Comparison of ENCODE assay signal across 1 cellular context in the genomic region with DNA sequence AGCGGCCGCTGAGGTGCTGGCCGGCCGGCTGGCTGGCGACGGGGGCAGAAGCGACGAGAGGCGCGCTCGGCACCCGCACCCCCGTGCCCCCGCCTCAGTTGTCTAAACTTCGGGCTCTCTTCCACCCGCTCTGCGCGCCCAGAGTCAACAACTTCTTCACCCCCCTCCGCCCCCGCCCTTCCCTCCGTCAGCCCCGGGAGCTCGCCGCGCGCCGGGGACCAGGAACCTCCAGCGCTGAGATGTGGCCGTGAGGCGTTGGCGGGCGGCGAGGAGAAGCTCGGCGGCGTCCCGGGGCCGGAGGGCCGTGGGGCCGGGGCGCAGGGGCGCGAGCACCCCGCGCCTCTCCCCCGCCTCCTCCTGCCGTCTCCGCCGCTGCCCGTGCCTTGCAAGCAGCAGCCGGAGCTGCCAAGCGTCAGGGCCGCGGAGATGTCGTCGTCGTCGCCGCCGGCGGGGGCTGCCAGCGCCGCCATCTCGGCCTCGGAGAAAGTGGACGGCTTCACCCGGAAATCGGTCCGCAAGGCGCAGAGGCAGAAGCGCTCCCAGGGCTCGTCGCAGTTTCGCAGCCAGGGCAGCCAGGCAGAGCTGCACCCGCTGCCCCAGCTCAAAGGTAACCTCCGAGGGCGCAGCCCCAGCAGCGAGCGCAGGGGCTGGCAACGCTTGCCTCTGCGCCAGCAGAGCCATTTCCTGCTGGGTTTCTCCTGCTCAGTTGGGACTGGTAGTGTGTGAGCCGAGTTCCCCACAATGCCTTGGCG.
TF ChIP-seq lines count a peak whose summit lies in the region.

No MANE protein-coding gene starts in this region.

TF ChIP-seq in K562, 482 proteins besides CTCF, POLR2A, EP300 and RAD21 (continued from another document and continues in another):
- TF ChIP-seq, protein P1, sequence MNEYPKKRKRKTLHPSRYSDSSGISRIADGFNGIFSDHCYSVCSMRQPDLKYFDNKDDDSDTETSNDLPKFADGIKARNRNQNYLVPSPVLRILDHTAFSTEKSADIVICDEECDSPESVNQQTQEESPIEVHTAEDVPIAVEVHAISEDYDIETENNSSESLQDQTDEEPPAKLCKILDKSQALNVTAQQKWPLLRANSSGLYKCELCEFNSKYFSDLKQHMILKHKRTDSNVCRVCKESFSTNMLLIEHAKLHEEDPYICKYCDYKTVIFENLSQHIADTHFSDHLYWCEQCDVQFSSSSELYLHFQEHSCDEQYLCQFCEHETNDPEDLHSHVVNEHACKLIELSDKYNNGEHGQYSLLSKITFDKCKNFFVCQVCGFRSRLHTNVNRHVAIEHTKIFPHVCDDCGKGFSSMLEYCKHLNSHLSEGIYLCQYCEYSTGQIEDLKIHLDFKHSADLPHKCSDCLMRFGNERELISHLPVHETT (CRISPR knock-in tag; conservative IDR thresholded peaks at IDR 0.05 in 1 of 2, IDR thresholded peaks at IDR 0.05 in 1 of 2) = 0 out of 4 replicates have a peak, but pooled peaks of 1 of the 2 experiments have one; percentile 35
- TF ChIP-seq POLR2G (IDR thresholded peaks at IDR 0.05; ENCODE audit: low read depth, low read length) (peak; percentile 75), KDM5B (IDR thresholded peaks at IDR 0.05; ENCODE audit: insufficient replicate concordance, low read depth, low read length) (peak; percentile 4), TAF7 (tag; IDR thresholded peaks at IDR 0.05) (peak; percentile 42; the same call in 1 of the 2 replicates), NCOA6 (IDR thresholded peaks at IDR 0.05) (peak; percentile 13; the same call in 1 of the 2 replicates), KAT7 (CRISPR knock-in tag; IDR thresholded peaks at IDR 0.05; ENCODE audit: borderline replicate concordance) (peak; percentile 11; the same call in 1 of the 2 replicates), RBM17 (IDR thresholded peaks at IDR 0.05; ENCODE audit: borderline replicate concordance, low read depth, low read length) (no peak), RBBP5 (IDR thresholded peaks at IDR 0.05; ENCODE audit: borderline replicate concordance, insufficient read depth, low read length, poor library complexity, severe bottlenecking) (peak; percentile 98), PTTG1 (tag; IDR thresholded peaks at IDR 0.05; ENCODE audit: low read depth) (no peak), EWSR1 (IDR thresholded peaks at IDR 0.05; ENCODE audit: borderline replicate concordance, low read depth, partially characterized antibody) (no peak), SAP30 (IDR thresholded peaks at IDR 0.05; ENCODE audit: borderline replicate concordance, insufficient read depth, low read depth, low read length, poor library complexity, severe bottlenecking) (peak; percentile 75), ZNF76 (CRISPR knock-in tag; IDR thresholded peaks at IDR 0.05; ENCODE audit: borderline replicate concordance) (0 out of 2 replicates have a peak, but pooled peaks have one; percentile 64), SIN3A (IDR thresholded peaks at IDR 0.05; ENCODE audit: borderline replicate concordance in 2 of 2, control insufficient read depth in 1 of 2, low read depth in 2 of 2, low read length in 2 of 2) (0 out of 4 replicates have a peak, but pooled peaks of 1 of the 2 experiments have one; percentile 5), KDM2B (CRISPR knock-in tag; IDR thresholded peaks at IDR 0.05) (0 out of 2 replicates have a peak, but pooled peaks have one; percentile 6), MYC (IDR thresholded peaks at IDR 0.05; ENCODE audit: low read depth, low read length) (no peak), MYC (CRISPR knock-in tag; IDR thresholded peaks at IDR 0.05; ENCODE audit: borderline replicate concordance, low read depth) (0 out of 2 replicates have a peak, but pooled peaks have one; percentile 43), GATAD2A (IDR thresholded peaks at IDR 0.05) (no peak), FOXA3 (CRISPR knock-in tag; conservative IDR thresholded peaks at IDR 0.05 in 1 of 2, IDR thresholded peaks at IDR 0.05 in 1 of 2) (peak in 1 of 2 experiments; percentile 48; a peak in 1 of 4 replicates), SAFB (IDR thresholded peaks at IDR 0.05; ENCODE audit: borderline replicate concordance, low read depth, low read length) (peak; percentile 62; the same call in 1 of the 2 replicates), CEBPG (CRISPR knock-in tag; IDR thresholded peaks at IDR 0.05) (no peak), CEBPG (tag; conservative IDR thresholded peaks at IDR 0.05 in 1 of 2, IDR thresholded peaks at IDR 0.05 in 1 of 2) (0 out of 4 replicates have a peak, but pooled peaks of 1 of the 2 experiments have one; percentile 35), TCF7 (IDR thresholded peaks at IDR 0.05; ENCODE audit: borderline replicate concordance) (0 out of 2 replicates have a peak, but pooled peaks have one; percentile 39), HMG20A (CRISPR knock-in tag; conservative IDR thresholded peaks at IDR 0.05) (no peak), ERF (CRISPR knock-in tag; IDR thresholded peaks at IDR 0.05) (peak; percentile 78; the same call in 1 of the 2 replicates), CXXC5 (CRISPR knock-in tag; IDR thresholded peaks at IDR 0.05) (peak; percentile 45; the same call in 1 of the 2 replicates), ZBTB17 (CRISPR knock-in tag; IDR thresholded peaks at IDR 0.05) (0 out of 2 replicates have a peak, but pooled peaks have one; percentile 48), GATA2 (CRISPR knock-in tag; IDR thresholded peaks at IDR 0.05) (no peak), ZNF121 (CRISPR knock-in tag; conservative IDR thresholded peaks at IDR 0.05) (no peak), PHF8 (IDR thresholded peaks at IDR 0.05; ENCODE audit: borderline replicate concordance, low read length) (peak; percentile 43; the same call in 1 of the 2 replicates)
- TF ChIP-seq, protein P2, sequence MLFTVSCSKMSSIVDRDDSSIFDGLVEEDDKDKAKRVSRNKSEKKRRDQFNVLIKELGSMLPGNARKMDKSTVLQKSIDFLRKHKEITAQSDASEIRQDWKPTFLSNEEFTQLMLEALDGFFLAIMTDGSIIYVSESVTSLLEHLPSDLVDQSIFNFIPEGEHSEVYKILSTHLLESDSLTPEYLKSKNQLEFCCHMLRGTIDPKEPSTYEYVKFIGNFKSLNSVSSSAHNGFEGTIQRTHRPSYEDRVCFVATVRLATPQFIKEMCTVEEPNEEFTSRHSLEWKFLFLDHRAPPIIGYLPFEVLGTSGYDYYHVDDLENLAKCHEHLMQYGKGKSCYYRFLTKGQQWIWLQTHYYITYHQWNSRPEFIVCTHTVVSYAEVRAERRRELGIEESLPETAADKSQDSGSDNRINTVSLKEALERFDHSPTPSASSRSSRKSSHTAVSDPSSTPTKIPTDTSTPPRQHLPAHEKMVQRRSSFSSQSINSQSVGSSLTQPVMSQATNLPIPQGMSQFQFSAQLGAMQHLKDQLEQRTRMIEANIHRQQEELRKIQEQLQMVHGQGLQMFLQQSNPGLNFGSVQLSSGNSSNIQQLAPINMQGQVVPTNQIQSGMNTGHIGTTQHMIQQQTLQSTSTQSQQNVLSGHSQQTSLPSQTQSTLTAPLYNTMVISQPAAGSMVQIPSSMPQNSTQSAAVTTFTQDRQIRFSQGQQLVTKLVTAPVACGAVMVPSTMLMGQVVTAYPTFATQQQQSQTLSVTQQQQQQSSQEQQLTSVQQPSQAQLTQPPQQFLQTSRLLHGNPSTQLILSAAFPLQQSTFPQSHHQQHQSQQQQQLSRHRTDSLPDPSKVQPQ (CRISPR knock-in tag; IDR thresholded peaks at IDR 0.05; ENCODE audit: borderline replicate concordance) = 0 out of 2 replicates have a peak, but pooled peaks have one; percentile 15
- TF ChIP-seq, protein P3, sequence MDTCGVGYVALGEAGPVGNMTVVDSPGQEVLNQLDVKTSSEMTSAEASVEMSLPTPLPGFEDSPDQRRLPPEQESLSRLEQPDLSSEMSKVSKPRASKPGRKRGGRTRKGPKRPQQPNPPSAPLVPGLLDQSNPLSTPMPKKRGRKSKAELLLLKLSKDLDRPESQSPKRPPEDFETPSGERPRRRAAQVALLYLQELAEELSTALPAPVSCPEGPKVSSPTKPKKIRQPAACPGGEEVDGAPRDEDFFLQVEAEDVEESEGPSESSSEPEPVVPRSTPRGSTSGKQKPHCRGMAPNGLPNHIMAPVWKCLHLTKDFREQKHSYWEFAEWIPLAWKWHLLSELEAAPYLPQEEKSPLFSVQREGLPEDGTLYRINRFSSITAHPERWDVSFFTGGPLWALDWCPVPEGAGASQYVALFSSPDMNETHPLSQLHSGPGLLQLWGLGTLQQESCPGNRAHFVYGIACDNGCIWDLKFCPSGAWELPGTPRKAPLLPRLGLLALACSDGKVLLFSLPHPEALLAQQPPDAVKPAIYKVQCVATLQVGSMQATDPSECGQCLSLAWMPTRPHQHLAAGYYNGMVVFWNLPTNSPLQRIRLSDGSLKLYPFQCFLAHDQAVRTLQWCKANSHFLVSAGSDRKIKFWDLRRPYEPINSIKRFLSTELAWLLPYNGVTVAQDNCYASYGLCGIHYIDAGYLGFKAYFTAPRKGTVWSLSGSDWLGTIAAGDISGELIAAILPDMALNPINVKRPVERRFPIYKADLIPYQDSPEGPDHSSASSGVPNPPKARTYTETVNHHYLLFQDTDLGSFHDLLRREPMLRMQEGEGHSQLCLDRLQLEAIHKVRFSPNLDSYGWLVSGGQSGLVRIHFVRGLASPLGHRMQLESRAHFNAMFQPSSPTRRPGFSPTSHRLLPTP (IDR thresholded peaks at IDR 0.05; ENCODE audit: borderline replicate concordance, extremely low read depth, insufficient read length) = no peak
- TF ChIP-seq, protein P4, sequence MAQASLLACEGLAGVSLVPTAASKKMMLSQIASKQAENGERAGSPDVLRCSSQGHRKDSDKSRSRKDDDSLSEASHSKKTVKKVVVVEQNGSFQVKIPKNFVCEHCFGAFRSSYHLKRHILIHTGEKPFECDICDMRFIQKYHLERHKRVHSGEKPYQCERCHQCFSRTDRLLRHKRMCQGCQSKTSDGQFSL (CRISPR knock-in tag; IDR thresholded peaks at IDR 0.05) = no peak; the same call in 1 of the 2 replicates
- TF ChIP-seq, protein P4 (tag; IDR thresholded peaks at IDR 0.05) = peak in 1 of 2 experiments; percentile 80; a peak in 2 of 4 replicates
- TF ChIP-seq, protein P5, sequence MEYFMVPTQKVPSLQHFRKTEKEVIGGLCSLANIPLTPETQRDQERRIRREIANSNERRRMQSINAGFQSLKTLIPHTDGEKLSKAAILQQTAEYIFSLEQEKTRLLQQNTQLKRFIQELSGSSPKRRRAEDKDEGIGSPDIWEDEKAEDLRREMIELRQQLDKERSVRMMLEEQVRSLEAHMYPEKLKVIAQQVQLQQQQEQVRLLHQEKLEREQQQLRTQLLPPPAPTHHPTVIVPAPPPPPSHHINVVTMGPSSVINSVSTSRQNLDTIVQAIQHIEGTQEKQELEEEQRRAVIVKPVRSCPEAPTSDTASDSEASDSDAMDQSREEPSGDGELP (CRISPR knock-in tag; IDR thresholded peaks at IDR 0.05; ENCODE audit: borderline replicate concordance) = peak; percentile 50; the same call in 1 of the 2 replicates
